In genomic region chr12:54359762-54360351, GRCh38 we compare ENCODE assay signal across 8 cellular contexts. TPM values are rescaled to one million over a fixed set of nuclear protein-coding genes. Genes with fewer than 3 reads are reported as not detected.
A peak's percentile ranks its signal among the peaks of the same experiment; 100 is the strongest.
DNase-seq lines count a peak whose midpoint lies in the region; ATAC-seq and TF ChIP-seq lines count a peak whose summit lies in the region.

No MANE protein-coding gene starts in this region.

- H3K36me3 ChIP-seq in CD4-positive, CD25-positive, alpha-beta regulatory T cell (ENCODE audit: control insufficient read depth, insufficient read depth, low read length), result no peaks in the 10 kb centered on the region
- H3K36me3 ChIP-seq in MM.1S (replicated peaks; ENCODE audit: insufficient read depth, low read length) (no peaks in the 10 kb centered on the region), ovary (no peaks in the 10 kb centered on the region)

- H3K9ac ChIP-seq in MM.1S (ENCODE audit: low read length), result peak overlapping the region; percentile 68

- WGBS in ovary, 3 donors, result 43 to 49% (median 47%) methylated on average over 9 of the region's 9 CpGs

- peaks cover 2% of the 10 kb centered on the region for H3K36me3 Mint-ChIP-seq in CD4-positive, CD25-positive, alpha-beta regulatory T cell
- no peaks in the 10 kb centered on the region for H3K36me3 Mint-ChIP-seq in T-cell
- H3K36me3 Mint-ChIP-seq in stimulated activated memory B cell treated with anti-CD40 and anti-IgM and Interleukin-4, amounts not matched to agents 10 μg/mL and 1 μg/mL and 100 μg/mL, for 72 hours, result no peaks in the 10 kb centered on the region

- intact Hi-C loops in ovary (cut with DNase I), result loop anchor here (5.0 to 10.0 kb wide), 6 partner anchors 75 to 375 kb away; partner anchors contain the start of genes CBX5 (in 2 of the 4), HNRNPA1 (in 2 of the 4), HOXC8 (in 2 of the 4) and HOXC9 (in 2 of the 4)

- H3K27ac ChIP-seq in CD4-positive, CD25-positive, alpha-beta regulatory T cell (ENCODE audit: insufficient read depth, low read length, poor library complexity, severe bottlenecking), result peak overlapping the region; percentile 84
- H3K27ac ChIP-seq in MM.1S (ENCODE audit: low read length) (peak overlapping the region; percentile 31; the same call in 1 of the 2 replicates), epithelial cell of prostate (peak overlapping the region; percentile 81), ovary (peak overlapping the region; percentile 79 to 88)

- no peak for TF ChIP-seq POLR2A in ovary (IDR thresholded peaks at IDR 0.05)

- H3K27me3 Mint-ChIP-seq in CD4-positive, CD25-positive, alpha-beta regulatory T cell, result no peaks in the 10 kb centered on the region
- H3K27me3 Mint-ChIP-seq in T-cell, result no peaks in the 10 kb centered on the region
- H3K27me3 Mint-ChIP-seq in stimulated activated memory B cell treated with anti-CD40 and anti-IgM and Interleukin-4, amounts not matched to agents 10 μg/mL and 1 μg/mL and 100 μg/mL, for 72 hours, result no peaks in the 10 kb centered on the region

- no peaks in the 10 kb centered on the region for H3K9me3 ChIP-seq in CD4-positive, CD25-positive, alpha-beta regulatory T cell (ENCODE audit: control insufficient read depth in 2 of 2, low read length in 2 of 2)
- H3K9me3 ChIP-seq in MM.1S (replicated peaks; ENCODE audit: insufficient read depth, low read length) (no peaks in the 10 kb centered on the region), ovary (no peaks in the 10 kb centered on the region)

- peak overlapping the region; percentile 91 for H3K4me2 ChIP-seq in MM.1S (ENCODE audit: low read depth, low read length)

- H3K4me1 Mint-ChIP-seq in CD4-positive, CD25-positive, alpha-beta regulatory T cell, result peaks cover 6 to 24% (median 11%) of the 10 kb centered on the region in 4 donors
- peaks cover 17 to 28% (median 21%) of the 10 kb centered on the region in 3 donors for H3K4me1 Mint-ChIP-seq in T-cell
- H3K4me1 Mint-ChIP-seq in stimulated activated memory B cell treated with anti-CD40 and anti-IgM and Interleukin-4, amounts not matched to agents 10 μg/mL and 1 μg/mL and 100 μg/mL, for 72 hours, result peaks cover 24% of the 10 kb centered on the region

- CTCF ChIA-PET in T-cell (lab: Charles Lee), result interaction anchor here (0.6 to 3.1 kb wide), 15 partner anchors 9 to 108 kb away, joined by 3 to 55 read pairs (median 6); partner anchors contain the start of genes COPZ1 (in 2 of the 2), CBX5 (in 1 of the 2) and HNRNPA1 (in 1 of the 2)

- TF ChIP-seq CTCF in MM.1S (IDR thresholded peaks at IDR 0.05; ENCODE audit: low read length) (no peak), ovary (IDR thresholded peaks at IDR 0.05) (no peak)

- peak overlapping the region; percentile 88 for H3K4me3 ChIP-seq in CD4-positive, CD25-positive, alpha-beta regulatory T cell (ENCODE audit: low read depth, low read length)
- H3K4me3 ChIP-seq in MM.1S (ENCODE audit: low read length), result peak overlapping the region; percentile 98
- peak overlapping the region; percentile 45 for H3K4me3 ChIP-seq in ovary

- no peaks in the 10 kb centered on the region for H3K27me3 ChIP-seq in CD4-positive, CD25-positive, alpha-beta regulatory T cell (ENCODE audit: control insufficient read depth, insufficient read depth, low read length)
- H3K27me3 ChIP-seq in MM.1S (replicated peaks; ENCODE audit: insufficient read depth, low read length) (peaks cover 26% of the 10 kb centered on the region), ovary (no peaks in the 10 kb centered on the region)

- no peak overlapping the region for H3K4me3 Mint-ChIP-seq in CD4-positive, CD25-positive, alpha-beta regulatory T cell
- no peak overlapping the region for H3K4me3 Mint-ChIP-seq in T-cell
- H3K4me3 Mint-ChIP-seq in stimulated activated memory B cell treated with anti-CD40 and anti-IgM and Interleukin-4, amounts not matched to agents 10 μg/mL and 1 μg/mL and 100 μg/mL, for 72 hours, result no peak overlapping the region

- H3K79me2 ChIP-seq in MM.1S (ENCODE audit: low read length), result no peaks in the 10 kb centered on the region

- POLR2A ChIA-PET in T-cell (lab: Charles Lee), result interaction anchor here (1.0 to 1.7 kb wide), 3 partner anchors 9 to 79 kb away, joined by 5 to 16 read pairs (median 15); partner anchors contain the start of genes CBX5 (in 1 of the 2), COPZ1 (in 1 of the 2) and HNRNPA1 (in 1 of the 2)

- H4K20me1 ChIP-seq in MM.1S (ENCODE audit: insufficient read depth, low read length), result peaks cover 5% of the 10 kb centered on the region; the same call in 1 of the 2 replicates

- H3K27ac Mint-ChIP-seq in CD4-positive, CD25-positive, alpha-beta regulatory T cell, result peak overlapping the region in 1 of 3 donors; percentile 73
- H3K27ac Mint-ChIP-seq in T-cell, result peak overlapping the region in 1 of 2 donors; percentile 39
- H3K27ac Mint-ChIP-seq in stimulated activated memory B cell treated with anti-CD40 and anti-IgM and Interleukin-4, amounts not matched to agents 10 μg/mL and 1 μg/mL and 100 μg/mL, for 72 hours, result no peak overlapping the region

- H3F3A ChIP-seq in MM.1S (ENCODE audit: insufficient read depth, low read length), result peaks cover 13% of the 10 kb centered on the region

- TF ChIP-seq EP300 in ovary (IDR thresholded peaks at IDR 0.05), result no peak

- no peaks in the 10 kb centered on the region for H3K9me2 ChIP-seq in MM.1S (replicated peaks; ENCODE audit: insufficient read depth, low read length)

- H3K4me1 ChIP-seq in CD4-positive, CD25-positive, alpha-beta regulatory T cell (ENCODE audit: control insufficient read depth, insufficient read depth, low read length, poor library complexity, severe bottlenecking), result peaks cover 31% of the 10 kb centered on the region
- H3K4me1 ChIP-seq in MM.1S (ENCODE audit: low read length) (peaks cover 24% of the 10 kb centered on the region), ovary (ENCODE audit: insufficient read depth) (peaks cover 1% of the 10 kb centered on the region)

- H3K9me3 Mint-ChIP-seq in CD4-positive, CD25-positive, alpha-beta regulatory T cell, result no peaks in the 10 kb centered on the region
- H3K9me3 Mint-ChIP-seq in T-cell, result no peaks in the 10 kb centered on the region
- no peaks in the 10 kb centered on the region for H3K9me3 Mint-ChIP-seq in stimulated activated memory B cell treated with anti-CD40 and anti-IgM and Interleukin-4, amounts not matched to agents 10 μg/mL and 1 μg/mL and 100 μg/mL, for 72 hours

- DNase-seq in CD4-positive, CD25-positive, alpha-beta regulatory T cell, result no peak
- DNase-seq in MM.1S, result no peak
- DNase-seq in epithelial cell of prostate (ENCODE audit: low read depth, low spot score), result no peak
- no peak for DNase-seq in ovary
- DNase-seq in COLO668 (lab: John Stamatoyannopoulos, UW; ENCODE audit: unreplicated experiment), result no peak
- DNase-seq in T-cell, result no peak

- peak overlapping the region; percentile 90 for H2AFZ ChIP-seq in MM.1S (ENCODE audit: low read length)

- ATAC-seq in CD4-positive, CD25-positive, alpha-beta regulatory T cell (ENCODE audit: low read depth in 2 of 2), result no peak
- ATAC-seq in T-cell (replicated peaks in 1 of 4) (no peak), GM21737 (IDR thresholded peaks at IDR 0.05; ENCODE audit: unreplicated experiment) (no peak)
- no peak for ATAC-seq in stimulated activated memory B cell treated with anti-CD40 and anti-IgM and Interleukin-4, amounts not matched to agents 10 μg/mL and 1 μg/mL and 100 μg/mL, for 72 hours

RNA-seq across cellular contexts. Expression of gene GPR84, which starts 4.4 kb away (rescaled TPM):
- not detected for total RNA-seq in CD4-positive, CD25-positive, alpha-beta regulatory T cell
- not detected for polyA plus RNA-seq in CD4-positive, CD25-positive, alpha-beta regulatory T cell
- 1 to 10 TPM in 2 of 7 donors, under 1 TPM in 5; 0.12 to 3.1 (median 0.43) TPM for total RNA-seq in ovary
- under 1 TPM; 0.22 to 0.42 TPM for polyA plus RNA-seq in ovary
- total RNA-seq in T-cell, result not detected

RNA-seq across cellular contexts. Expression of gene ZNF385A, which starts 24.7 kb away (rescaled TPM):
- total RNA-seq in CD4-positive, CD25-positive, alpha-beta regulatory T cell, result 0.86 TPM
- polyA plus RNA-seq in CD4-positive, CD25-positive, alpha-beta regulatory T cell, result under 1 TPM in 2 of 4 donors, not detected in 2; 0.14 to 0.17 TPM
- total RNA-seq in ovary (10 to 100 TPM in 1 of 7 donors, 1 to 10 TPM in 6; 4.3 to 30.5 (median 6.5) TPM), T-cell (1 to 10 TPM in 4 of 5 donors, under 1 TPM in 1; 0.90 to 2.7 (median 1.2) TPM)
- 1 to 10 TPM; 3.6 to 4.5 TPM for polyA plus RNA-seq in ovary

RNA-seq across cellular contexts. Expression of gene COPZ1, which starts 34.9 kb away (rescaled TPM):
- total RNA-seq in CD4-positive, CD25-positive, alpha-beta regulatory T cell, result 65.3 TPM
- 100 to 1,000 TPM; 151 to 213 (median 168) TPM for polyA plus RNA-seq in CD4-positive, CD25-positive, alpha-beta regulatory T cell
- total RNA-seq in ovary (100 to 1,000 TPM in 4 of 7 donors, 10 to 100 TPM in 3; 41.7 to 117 (median 108) TPM), T-cell (10 to 100 TPM; 60.4 to 81.3 (median 74.8) TPM)
- 100 to 1,000 TPM in 1 of 2 donors, 10 to 100 TPM in 1; 79.4 to 219 TPM for polyA plus RNA-seq in ovary

RNA-seq across cellular contexts. Expression of gene NFE2, which starts 59.0 kb away (rescaled TPM):
- total RNA-seq in CD4-positive, CD25-positive, alpha-beta regulatory T cell, result 2.8 TPM
- polyA plus RNA-seq in CD4-positive, CD25-positive, alpha-beta regulatory T cell, result under 1 TPM in 1 of 4 donors, not detected in 3; 0.18 TPM
- total RNA-seq in ovary (under 1 TPM in 5 of 7 donors, not detected in 2; 0.11 to 0.54 (median 0.33) TPM), T-cell (1 to 10 TPM in 2 of 5 donors, under 1 TPM in 3; 0.58 to 1.5 (median 0.95) TPM)
- polyA plus RNA-seq in ovary, result under 1 TPM; 0.05 to 0.43 TPM

RNA-seq across cellular contexts. Expression of gene ITGA5, which starts 59.2 kb away (rescaled TPM):
- 57.4 TPM for total RNA-seq in CD4-positive, CD25-positive, alpha-beta regulatory T cell
- 10 to 100 TPM; 18.6 to 31.8 (median 23.7) TPM for polyA plus RNA-seq in CD4-positive, CD25-positive, alpha-beta regulatory T cell
- total RNA-seq in ovary, result 10 to 100 TPM; 32.6 to 82.5 (median 41.5) TPM
- 10 to 100 TPM; 37.4 to 100.0 TPM for polyA plus RNA-seq in ovary
- 100 to 1,000 TPM in 3 of 5 donors, 10 to 100 TPM in 2; 58.6 to 183 (median 169) TPM for total RNA-seq in T-cell

Comparison
In these comparisons a context has a peak if more than half of its experiments do, and no peak if none do; other contexts are left out.
1. H3K27ac ChIP-seq: peak in every context shown above with its lines; median percentile 84 in CD4-positive, CD25-positive, alpha-beta regulatory T cell; 84 in ovary; 81 in epithelial cell of prostate; 31 in MM.1S.
2. H3K4me3 ChIP-seq: peak in every context shown above with its lines; median percentile 98 in MM.1S; 88 in CD4-positive, CD25-positive, alpha-beta regulatory T cell; 45 in ovary.